Comparison of ENCODE assay signal across 8 cellular contexts in genomic region chr13:27359203-27359821, GRCh38.
DNase-seq lines count a peak whose midpoint lies in the region; ATAC-seq and TF ChIP-seq lines count a peak whose summit lies in the region.

No MANE protein-coding gene starts in this region.

- no peaks in the 10 kb centered on the region for H3K4me1 Mint-ChIP-seq in activated T-cell treated with anti-CD3 and anti-CD28 coated beads, Interleukin-2, amount 50 U/mL, for 72 hours (ENCODE audit: low read depth)

- no peak overlapping the region for H2BK120ac ChIP-seq in neuronal stem cell (ENCODE audit: low read depth, low read length)

- H3K4me3 ChIP-seq in GM06990 (replicated peaks; ENCODE audit: low read depth, low read length) (no peak overlapping the region), HL-60 (replicated peaks; ENCODE audit: insufficient read depth, low read length) (no peak overlapping the region), Peyer's patch (no peak overlapping the region), fibroblast of mammary gland (ENCODE audit: control insufficient read depth, low read depth, low read length) (no peak overlapping the region), neuronal stem cell (ENCODE audit: low read length in 2 of 2) (no peak overlapping the region), tibial nerve (no peak overlapping the region)

- no peaks in the 10 kb centered on the region for H3K36me3 Mint-ChIP-seq in activated T-cell treated with anti-CD3 and anti-CD28 coated beads, Interleukin-2, amount 50 U/mL, for 72 hours (ENCODE audit: insufficient read depth in 2 of 2)

- no peaks in the 10 kb centered on the region for H3K9me3 Mint-ChIP-seq in activated T-cell treated with anti-CD3 and anti-CD28 coated beads, Interleukin-2, amount 50 U/mL, for 72 hours

- H3K27ac Mint-ChIP-seq in activated T-cell treated with anti-CD3 and anti-CD28 coated beads, Interleukin-2, amount 50 U/mL, for 72 hours, result no peak overlapping the region

- H3K27me3 ChIP-seq in GM06990 (replicated peaks; ENCODE audit: control insufficient read depth, insufficient read depth, low read length) (peaks cover 1% of the 10 kb centered on the region; the same call in 1 of the 2 replicates), HL-60 (ENCODE audit: insufficient read depth, poor library complexity, severe bottlenecking) (peaks cover 3% of the 10 kb centered on the region), Peyer's patch (no peaks in the 10 kb centered on the region), neuronal stem cell (ENCODE audit: control insufficient read depth in 3 of 3, insufficient read depth in 3 of 3, low read depth in 1 of 3, low read length in 3 of 3) (peaks cover 0 to 22% (median 0%) of the 10 kb centered on the region in 3 experiments), tibial nerve (no peaks in the 10 kb centered on the region)

- H3K18ac ChIP-seq in neuronal stem cell (ENCODE audit: low read length), result no peak overlapping the region

- H2AFZ ChIP-seq in neuronal stem cell (ENCODE audit: low read length), result no peak overlapping the region

- TF ChIP-seq EP300 in tibial nerve (IDR thresholded peaks at IDR 0.05), result no peak

- no peak overlapping the region for H3K14ac ChIP-seq in neuronal stem cell (ENCODE audit: low read length)

- H4K91ac ChIP-seq in neuronal stem cell (ENCODE audit: low read depth, low read length, poor library complexity), result no peak overlapping the region

- H2BK15ac ChIP-seq in neuronal stem cell (ENCODE audit: low read length), result no peak overlapping the region

- H3K4me3 Mint-ChIP-seq in activated T-cell treated with anti-CD3 and anti-CD28 coated beads, Interleukin-2, amount 50 U/mL, for 72 hours, result no peak overlapping the region

- H3K79me1 ChIP-seq in neuronal stem cell (ENCODE audit: low read depth, low read length), result no peaks in the 10 kb centered on the region

- TF ChIP-seq CTCF in GM06990 (IDR thresholded peaks at IDR 0.05; ENCODE audit: insufficient read depth, low read length, poor library complexity, severe bottlenecking) (peak; percentile 80), HL-60 (IDR thresholded peaks at IDR 0.05; ENCODE audit: insufficient read depth, low read length) (peak; percentile 56), Peyer's patch (IDR thresholded peaks at IDR 0.05) (peak; percentile 27 to 79 (median 74)), fibroblast of mammary gland (conservative IDR thresholded peaks at IDR 0.05; ENCODE audit: control insufficient read depth, insufficient read depth, low read depth, low read length) (peak; percentile 79), tibial nerve (IDR thresholded peaks at IDR 0.05) (peak; percentile 56 to 74 (median 64))

- TF ChIP-seq POLR2A in Peyer's patch (IDR thresholded peaks at IDR 0.05), result no peak
- no peak for TF ChIP-seq POLR2A in tibial nerve (IDR thresholded peaks at IDR 0.05)

- H3K27me3 Mint-ChIP-seq in activated T-cell treated with anti-CD3 and anti-CD28 coated beads, Interleukin-2, amount 50 U/mL, for 72 hours (ENCODE audit: low read depth), result peaks cover 20% of the 10 kb centered on the region

- DNase-seq in GM06990 (ENCODE audit: extremely low read depth, insufficient read length) (no peak), HL-60 (ENCODE audit: low read depth in 1 of 2, low spot score in 1 of 2) (peak in 1 of 2 experiments; percentile 70), Peyer's patch (peak; percentile 64 to 87 (median 77)), fibroblast of mammary gland (ENCODE audit: low read depth) (peak; percentile 62), neuronal stem cell (ENCODE audit: low spot score) (peak; percentile 49), tibial nerve (ENCODE audit: low spot score in 2 of 2) (peak in 1 of 2 donors; percentile 67)
- DNase-seq in activated T-cell treated with anti-CD3 and anti-CD28 coated beads, Interleukin-2, amount 50 U/mL, for 72 hours, result peak; percentile 64 to 69

- no peak overlapping the region for H4K8ac ChIP-seq in neuronal stem cell (ENCODE audit: low read depth, low read length)

- no peak overlapping the region for H3K27ac ChIP-seq in HL-60 (replicated peaks)
- H3K27ac ChIP-seq in Peyer's patch, result no peak overlapping the region
- H3K27ac ChIP-seq in neuronal stem cell (replicated peaks; ENCODE audit: low read length), result no peak overlapping the region
- H3K27ac ChIP-seq in tibial nerve, result no peak overlapping the region

- no peaks in the 10 kb centered on the region for H3K9me3 ChIP-seq in Peyer's patch
- H3K9me3 ChIP-seq in neuronal stem cell (replicated peaks in 1 of 2; ENCODE audit: control insufficient read depth in 2 of 2, insufficient read depth in 1 of 2, low read depth in 1 of 2, low read length in 2 of 2), result no peaks in the 10 kb centered on the region
- H3K9me3 ChIP-seq in tibial nerve, result no peaks in the 10 kb centered on the region

- no peak overlapping the region for H3K4me2 ChIP-seq in neuronal stem cell (ENCODE audit: insufficient read depth, low read length, poor library complexity, severe bottlenecking)

- no peak overlapping the region for H3K4ac ChIP-seq in neuronal stem cell (ENCODE audit: low read length)

- no peak overlapping the region for H2BK12ac ChIP-seq in neuronal stem cell (ENCODE audit: low read length)

- H3K9ac ChIP-seq in neuronal stem cell (ENCODE audit: low read depth, low read length, poor library complexity), result no peak overlapping the region

- H3K4me1 ChIP-seq in Peyer's patch, result peaks cover 0 to 7% (median 3%) of the 10 kb centered on the region in 4 donors
- H3K4me1 ChIP-seq in neuronal stem cell (ENCODE audit: control insufficient read depth in 2 of 2, insufficient read depth in 1 of 2, low read depth in 1 of 2, low read length in 2 of 2), result peaks cover 0 to 13% of the 10 kb centered on the region in 2 donors
- peaks cover 0 to 15% (median 0%) of the 10 kb centered on the region in 4 donors for H3K4me1 ChIP-seq in tibial nerve

- ATAC-seq in activated T-cell treated with anti-CD3 and anti-CD28 coated beads, Interleukin-2, amount 50 U/mL, for 72 hours (replicated peaks in 1 of 2), result peak; percentile 57 to 65
- no peak for ATAC-seq in HG02870 (IDR thresholded peaks at IDR 0.05; ENCODE audit: unreplicated experiment)

- H2BK5ac ChIP-seq in neuronal stem cell (ENCODE audit: low read length), result no peak overlapping the region

- no peak overlapping the region for H2AK5ac ChIP-seq in neuronal stem cell (ENCODE audit: low read depth, low read length)

- no peak overlapping the region for H3K23ac ChIP-seq in neuronal stem cell (ENCODE audit: low read depth, low read length, poor library complexity)

- no CpG with 5 or more reads among the region's 6 CpGs for WGBS in neuronal stem cell (ENCODE audit: extremely low coverage in 2 of 2, insufficient read length in 2 of 2, insufficient replicate concordance in 1 of 2), 2 donors
- WGBS in tibial nerve, 2 donors, result 14% methylated on average over 6 of the region's 6 CpGs

- no peaks in the 10 kb centered on the region for H3K36me3 ChIP-seq in GM06990 (ENCODE audit: control insufficient read depth, insufficient read depth, low read length)
- H3K36me3 ChIP-seq in Peyer's patch, result no peaks in the 10 kb centered on the region
- no peaks in the 10 kb centered on the region for H3K36me3 ChIP-seq in neuronal stem cell (replicated peaks in 1 of 2; ENCODE audit: control insufficient read depth in 2 of 2, insufficient read depth in 2 of 2, low read length in 2 of 2)
- no peaks in the 10 kb centered on the region for H3K36me3 ChIP-seq in tibial nerve
